1 cellular context compared by ENCODE assay signal in genomic region chr1:161171696-161172095, GRCh38.
TF ChIP-seq lines count a peak whose summit lies in the region.

No MANE protein-coding gene starts in this region.

TF ChIP-seq in SK-N-SH, 30 proteins besides CTCF, POLR2A, EP300 and RAD21 (continued from another document):
- TF ChIP-seq TEAD4 (IDR thresholded peaks at IDR 0.05; ENCODE audit: borderline replicate concordance, insufficient read depth) = no peak
- no peak for TF ChIP-seq MAX (IDR thresholded peaks at IDR 0.05; ENCODE audit: low read depth)
- TF ChIP-seq GATA2 (CRISPR knock-in tag; IDR thresholded peaks at IDR 0.05) = no peak
- no peak for TF ChIP-seq FOSL2 (IDR thresholded peaks at IDR 0.05; ENCODE audit: borderline replicate concordance, low read depth)
